27 cellular contexts compared by ENCODE assay signal in the genomic region with DNA sequence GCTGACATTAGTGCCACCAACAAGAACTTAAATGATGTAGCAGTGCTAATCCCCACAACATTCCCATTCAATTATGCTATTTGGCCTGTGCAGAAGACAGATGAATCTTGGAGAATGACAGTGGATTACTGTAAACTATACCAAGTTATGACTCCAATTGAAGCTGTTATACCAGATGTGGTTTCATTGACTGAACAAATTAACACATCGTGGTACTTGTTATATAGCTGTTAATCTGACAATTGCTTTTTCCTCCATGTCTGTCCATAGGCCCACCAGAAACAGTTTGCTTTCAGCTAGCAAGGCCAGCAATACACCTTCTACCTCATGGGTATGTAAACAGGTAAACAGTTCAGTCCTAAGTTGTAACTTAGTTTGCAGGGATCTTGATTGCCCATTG.
"Had no signal": no experiment of that assay in that cellular context is flagged by ENCODE, and none has a peak within 500 bp of the region (broad histone marks: within the 10 kb centered on the region; RNA-seq: fewer than 3 reads in every experiment).

No MANE protein-coding gene starts in this region.

- H3K36me3 ChIP-seq: colonic mucosa, gastroesophageal sphincter, heart left ventricle, lower lobe of right lung, neural progenitor cell, right atrium auricular region, transverse colon, upper lobe of right lung, uterus had no signal

- H3K79me2 ChIP-seq: hepatocyte, parathyroid adenoma had no signal

- H3K27me3 ChIP-seq: colonic mucosa, gastroesophageal sphincter, hepatocyte, neural progenitor cell, right atrium auricular region, transverse colon, upper lobe of right lung, uterus had no signal

- H3K4me2 ChIP-seq: hepatocyte, neural progenitor cell, smooth muscle cell had no signal

- H3K4me3 Mint-ChIP-seq: dendritic cell treated with granulocyte-macrophage colony-stimulating factor and Interleukin-4, amounts not matched to agents 40 ng/mL and 50 ng/mL, for 4 days; nephron; neural progenitor cell had no signal

- H3K4me3 ChIP-seq: colonic mucosa, gastroesophageal sphincter, heart left ventricle, hepatocyte, lower lobe of right lung, neural progenitor cell, right atrium auricular region, smooth muscle cell, transverse colon, upper lobe of right lung, uterus had no signal

- H3K9me3 ChIP-seq: colonic mucosa, lower lobe of right lung, transverse colon, uterus had no signal

- H3K4me1 Mint-ChIP-seq: nephron, neural progenitor cell had no signal

- H3K9ac ChIP-seq: neural progenitor cell, parathyroid adenoma had no signal

- H3K27ac Mint-ChIP-seq: dendritic cell treated with granulocyte-macrophage colony-stimulating factor and Interleukin-4, amounts not matched to agents 40 ng/mL and 50 ng/mL, for 4 days; nephron; neural progenitor cell; progenitor cell of endocrine pancreas had no signal

- ATAC-seq: gastroesophageal sphincter, heart left ventricle, left ventricle myocardium superior, lower lobe of right lung, sciatic nerve, upper lobe of right lung had no signal

- H3K27me3 Mint-ChIP-seq: dendritic cell treated with granulocyte-macrophage colony-stimulating factor and Interleukin-4, amounts not matched to agents 40 ng/mL and 50 ng/mL, for 4 days; progenitor cell of endocrine pancreas had no signal

- DNase-seq: central memory CD4-positive, alpha-beta T cell; colonic mucosa; effector CD8-positive, alpha-beta T cell; foreskin fibroblast; heart left ventricle; islet precursor cell; kidney glomerular epithelial cell; left ventricle myocardium superior; lower lobe of right lung; stimulated activated CD4-positive, alpha-beta T cell treated with anti-CD3 and anti-CD28 coated beads, Interleukin-12 subunit alpha, Interleukin-12 subunit beta, amount 100 ng/mL, for 4 hours; stimulated activated CD4-positive, alpha-beta T cell treated with anti-CD3 and anti-CD28 coated beads, Interleukin-1b, Interleukin-23, amount 100 ng/mL, for 48 hours; stimulated activated CD4-positive, alpha-beta T cell treated with anti-CD3 and anti-CD28 coated beads, Interleukin-4, amount 100 ng/mL, for 1 hour; stimulated activated CD8-positive, alpha-beta memory T cell treated with anti-CD3 and anti-CD28 coated beads, Interleukin-4, amount 100 ng/mL, for 48 hours; stimulated activated naive CD4-positive, alpha-beta T cell treated with Interleukin-2 at 50 U/mL for 16 hours; transverse colon; upper lobe of right lung; uterus had no signal

- H3K4me1 ChIP-seq: colonic mucosa, gastroesophageal sphincter, heart left ventricle, lower lobe of right lung, neural progenitor cell, parathyroid adenoma, right atrium auricular region, transverse colon, upper lobe of right lung, uterus had no signal

- H3K27ac ChIP-seq: colonic mucosa, gastroesophageal sphincter, heart left ventricle, hepatocyte, lower lobe of right lung, neural progenitor cell, parathyroid adenoma, right atrium auricular region, transverse colon, upper lobe of right lung, uterus had no signal

- H2AFZ ChIP-seq: hepatocyte, neural progenitor cell, parathyroid adenoma had no signal
